10 cellular contexts compared by ENCODE assay signal in genomic region chr1:158496379-158496778, GRCh38. TPM values are rescaled to one million over a fixed set of nuclear protein-coding genes. Genes with fewer than 3 reads are reported as not detected.
DNase-seq lines count a peak whose midpoint lies in the region; ATAC-seq and TF ChIP-seq lines count a peak whose summit lies in the region.
"Had no signal": no experiment of that assay in that cellular context is flagged by ENCODE, and none has a peak within 500 bp of the region (broad histone marks: within the 10 kb centered on the region; RNA-seq: fewer than 3 reads in every experiment).

No MANE protein-coding gene starts in this region.

- no peak overlapping the region for H3K4me3 ChIP-seq in cardiac muscle cell
- no peak overlapping the region for H3K4me3 ChIP-seq in right atrium auricular region
- H3K4me3 ChIP-seq in fibroblast of villous mesenchyme (ENCODE audit: low read depth, low read length), result no peak overlapping the region
- H3K4me3 ChIP-seq: ascending aorta had no signal

- H3K27ac Mint-ChIP-seq in type B pancreatic cell (no peak overlapping the region), T-helper 17 cell (no peak overlapping the region)
- H3K27ac Mint-ChIP-seq: activated B cell treated with CpG ODN at 0.5 μM for 24 hours had no signal

- H3K4me1 ChIP-seq in cardiac muscle cell (ENCODE audit: low read depth) (no peaks in the 10 kb centered on the region), right atrium auricular region (no peaks in the 10 kb centered on the region)
- H3K4me1 ChIP-seq: ascending aorta had no signal

- H3K36me3 Mint-ChIP-seq in type B pancreatic cell (no peaks in the 10 kb centered on the region), T-helper 17 cell (ENCODE audit: low read depth) (peaks cover 2% of the 10 kb centered on the region)

- H3K36me3 ChIP-seq in cardiac muscle cell (no peaks in the 10 kb centered on the region), right atrium auricular region (no peaks in the 10 kb centered on the region)
- H3K36me3 ChIP-seq: ascending aorta had no signal

- DNase-seq in cardiac muscle cell (ENCODE audit: low read depth in 1 of 2, low spot score in 1 of 2) (peak; percentile 22 to 36), right atrium auricular region (ENCODE audit: low spot score) (no peak), NOMO-1 treated with DMSO at 0.1 percent for 48 hours (lab: John Stamatoyannopoulos, UW; ENCODE audit: unreplicated experiment) (peak; percentile 45), fibroblast of villous mesenchyme (ENCODE audit: low read depth) (no peak), type B pancreatic cell (ENCODE audit: extremely low spot score, unreplicated experiment) (no peak), T-helper 17 cell (no peak)
- DNase-seq: activated B cell treated with CpG ODN at 0.5 μM for 24 hours had no signal

- H3K27me3 ChIP-seq in cardiac muscle cell (no peaks in the 10 kb centered on the region), right atrium auricular region (no peaks in the 10 kb centered on the region)
- H3K27me3 ChIP-seq: ascending aorta had no signal

- H3K9me3 Mint-ChIP-seq in type B pancreatic cell, result no peaks in the 10 kb centered on the region
- H3K9me3 Mint-ChIP-seq: activated B cell treated with CpG ODN at 0.5 μM for 24 hours had no signal

- H3K4me3 Mint-ChIP-seq in type B pancreatic cell (no peak overlapping the region), T-helper 17 cell (no peak overlapping the region)
- H3K4me3 Mint-ChIP-seq: activated B cell treated with CpG ODN at 0.5 μM for 24 hours had no signal

- ATAC-seq in GM21381 (IDR thresholded peaks at IDR 0.05; ENCODE audit: unreplicated experiment) (no peak), T-helper 17 cell (no peak), GM21529 (IDR thresholded peaks at IDR 0.05; ENCODE audit: unreplicated experiment) (no peak)

- TF ChIP-seq CTCF in cardiac muscle cell (IDR thresholded peaks at IDR 0.05; ENCODE audit: low read depth, low read length), result peak; percentile 24
- peak in 1 of 2 donors; percentile 36 for TF ChIP-seq CTCF in right atrium auricular region (IDR thresholded peaks at IDR 0.05)
- TF ChIP-seq CTCF in fibroblast of villous mesenchyme (IDR thresholded peaks at IDR 0.05; ENCODE audit: insufficient read depth, low read depth, low read length), result peak; percentile 14
- TF ChIP-seq CTCF in type B pancreatic cell (conservative IDR thresholded peaks at IDR 0.05), result peak; percentile 59

- H3K27ac ChIP-seq in cardiac muscle cell (no peak overlapping the region), right atrium auricular region (no peak overlapping the region)
- H3K27ac ChIP-seq: ascending aorta had no signal

- no peaks in the 10 kb centered on the region for H3K9me3 ChIP-seq in cardiac muscle cell (ENCODE audit: low read depth)
- no peaks in the 10 kb centered on the region for H3K9me3 ChIP-seq in right atrium auricular region
- H3K9me3 ChIP-seq in T-helper 17 cell (ENCODE audit: control insufficient read depth, low read length, poor library complexity, severe bottlenecking), result no peaks in the 10 kb centered on the region
- H3K9me3 ChIP-seq: ascending aorta had no signal

- H3K27me3 Mint-ChIP-seq in type B pancreatic cell (no peaks in the 10 kb centered on the region), T-helper 17 cell (peaks cover 45% of the 10 kb centered on the region)

- H3K4me1 Mint-ChIP-seq in type B pancreatic cell (ENCODE audit: unreplicated experiment) (no peaks in the 10 kb centered on the region), T-helper 17 cell (peaks cover 5% of the 10 kb centered on the region)
- H3K4me1 Mint-ChIP-seq: activated B cell treated with CpG ODN at 0.5 μM for 24 hours had no signal

RNA-seq across cellular contexts. Expression of gene OR10R2, which starts 24.4 kb away (rescaled TPM):
- total RNA-seq in cardiac muscle cell (not detected in 2 replicates), right atrium auricular region (not detected), fibroblast of villous mesenchyme (not detected in 2 replicates), type B pancreatic cell (ENCODE audit: low replicate concordance) (not detected in 2 replicates), T-helper 17 cell (not detected)
- not detected in 2 replicates for polyA plus RNA-seq in cardiac muscle cell
- total RNA-seq: activated B cell treated with CpG ODN at 0.5 μM for 24 hours, ascending aorta had no signal

RNA-seq across cellular contexts. Expression of gene OR10K1, which starts 34.7 kb away (rescaled TPM):
- total RNA-seq in cardiac muscle cell (not detected in 2 replicates), right atrium auricular region (not detected), fibroblast of villous mesenchyme (not detected in 2 replicates), type B pancreatic cell (ENCODE audit: low replicate concordance) (not detected in 2 replicates), T-helper 17 cell (not detected)
- polyA plus RNA-seq in cardiac muscle cell, result not detected in 2 replicates
- total RNA-seq: activated B cell treated with CpG ODN at 0.5 μM for 24 hours, ascending aorta had no signal

RNA-seq across cellular contexts. Expression of gene OR6Y1, which starts 57.8 kb away (rescaled TPM):
- total RNA-seq in cardiac muscle cell (not detected in 2 replicates), right atrium auricular region (not detected), fibroblast of villous mesenchyme (not detected in 2 replicates), type B pancreatic cell (ENCODE audit: low replicate concordance) (not detected in 2 replicates), T-helper 17 cell (not detected)
- polyA plus RNA-seq in cardiac muscle cell, result not detected in 2 replicates
- total RNA-seq: activated B cell treated with CpG ODN at 0.5 μM for 24 hours, ascending aorta had no signal

Comparison
In these comparisons a context has a peak if more than half of its experiments do, and no peak if none do; other contexts are left out.
1. DNase-seq: peak in cardiac muscle cell (2 of 2) and NOMO-1 treated with DMSO at 0.1 percent for 48 hours (single experiment); none in right atrium auricular region (single experiment), fibroblast of villous mesenchyme (single experiment), type B pancreatic cell (single experiment) and T-helper 17 cell (0 of 3).